In genomic region chr6:28530777-28531176, GRCh38 we compare ENCODE assay signal across 19 cellular contexts. TPM values are rescaled to one million over a fixed set of nuclear protein-coding genes. Genes with fewer than 3 reads are reported as not detected.
A peak's percentile ranks its signal among the peaks of the same experiment; 100 is the strongest.
DNase-seq lines count a peak whose midpoint lies in the region; ATAC-seq and TF ChIP-seq lines count a peak whose summit lies in the region.
"Had no signal": no experiment of that assay in that cellular context is flagged by ENCODE, and none has a peak within 500 bp of the region (broad histone marks: within the 10 kb centered on the region; RNA-seq: fewer than 3 reads in every experiment).

No MANE protein-coding gene starts in this region.

- H3K36me3 ChIP-seq in GM23338 (ENCODE audit: insufficient read depth) (no peaks in the 10 kb centered on the region), hepatocyte (replicated peaks; ENCODE audit: insufficient read depth, low read depth) (no peaks in the 10 kb centered on the region), neural progenitor cell (no peaks in the 10 kb centered on the region)

- H3K27me3 Mint-ChIP-seq in GM23338 (ENCODE audit: insufficient read depth, low read depth, poor library complexity) (no peaks in the 10 kb centered on the region), neural progenitor cell (ENCODE audit: insufficient read depth, low read depth) (no peaks in the 10 kb centered on the region), nephron progenitor cell (ENCODE audit: low read depth, poor library complexity) (peaks cover 21% of the 10 kb centered on the region)

- H3K4me2 ChIP-seq in GM23338 (peak overlapping the region; percentile 24; the same call in 1 of the 2 replicates), hepatocyte (peak overlapping the region; percentile 36), neural progenitor cell (no peak overlapping the region)
- H3K4me2 ChIP-seq: A549 had no signal

- H3K79me2 ChIP-seq in GM23338 (replicated peaks; ENCODE audit: insufficient read depth) (no peaks in the 10 kb centered on the region), hepatocyte (no peaks in the 10 kb centered on the region), neural progenitor cell (ENCODE audit: low read depth) (no peaks in the 10 kb centered on the region)

- H3K36me3 Mint-ChIP-seq in GM23338 (ENCODE audit: low read depth) (no peaks in the 10 kb centered on the region), neural progenitor cell (no peaks in the 10 kb centered on the region), nephron progenitor cell (ENCODE audit: low read depth) (no peaks in the 10 kb centered on the region)
- H3K36me3 Mint-ChIP-seq: CD4-positive, alpha-beta memory T cell had no signal

- H3K4me3 ChIP-seq in GM23338 (no peak overlapping the region), hepatocyte (no peak overlapping the region), neural progenitor cell (no peak overlapping the region)
- H3K4me3 ChIP-seq: A549 had no signal

- H3K9me3 ChIP-seq in hepatocyte (ENCODE audit: low read depth) (no peaks in the 10 kb centered on the region), neural progenitor cell (ENCODE audit: low read depth) (no peaks in the 10 kb centered on the region)
- H3K9me3 ChIP-seq: A549 had no signal

- H3F3A ChIP-seq in GM23338 (replicated peaks; ENCODE audit: low read depth), result no peaks in the 10 kb centered on the region
- peaks cover 8% of the 10 kb centered on the region for H3F3A ChIP-seq in neural progenitor cell (ENCODE audit: low read depth)

- TF ChIP-seq POLR2A in GM18505 (IDR thresholded peaks at IDR 0.05; ENCODE audit: borderline replicate concordance, extremely low read depth, insufficient read depth, insufficient read length), result no peak

- peaks cover 6% of the 10 kb centered on the region; the same call in 1 of the 2 replicates for H3K9me2 ChIP-seq in GM23338 (ENCODE audit: insufficient read depth)
- H3K9me2 ChIP-seq in hepatocyte (replicated peaks; ENCODE audit: insufficient read depth), result no peaks in the 10 kb centered on the region

- H2AFZ ChIP-seq in GM23338 (0 out of 2 replicates have a peak overlapping the region, but pooled peaks have one; percentile 11), hepatocyte (no peak overlapping the region), neural progenitor cell (replicated peaks) (peak overlapping the region; percentile 64)

- H3K4me1 ChIP-seq in GM23338 (ENCODE audit: insufficient read depth) (0 out of 2 replicates have a peak, but pooled peaks cover 10% of the 10 kb centered on the region), hepatocyte (ENCODE audit: insufficient read depth) (no peaks in the 10 kb centered on the region), neural progenitor cell (peaks cover 6% of the 10 kb centered on the region)
- H3K4me1 ChIP-seq: A549 had no signal

- ATAC-seq in GM23338 (no peak), GM18505 (IDR thresholded peaks at IDR 0.05; ENCODE audit: unreplicated experiment) (no peak), GM21619 (IDR thresholded peaks at IDR 0.05; ENCODE audit: unreplicated experiment) (no peak), HG02763 (IDR thresholded peaks at IDR 0.05; ENCODE audit: unreplicated experiment) (no peak)

- no peaks in the 10 kb centered on the region for H3K27me3 ChIP-seq in GM23338 (ENCODE audit: insufficient read depth)
- peaks cover 4% of the 10 kb centered on the region for H3K27me3 ChIP-seq in hepatocyte
- no peaks in the 10 kb centered on the region for H3K27me3 ChIP-seq in neural progenitor cell

- H3K9me3 Mint-ChIP-seq in GM23338, result no peaks in the 10 kb centered on the region
- peaks cover 2% of the 10 kb centered on the region for H3K9me3 Mint-ChIP-seq in neural progenitor cell
- no peaks in the 10 kb centered on the region for H3K9me3 Mint-ChIP-seq in nephron progenitor cell
- H3K9me3 Mint-ChIP-seq: CD4-positive, alpha-beta memory T cell had no signal

- 15% methylated on average over 1 of the region's 1 CpG for WGBS in hepatocyte (ENCODE audit: low lambda C conversion rate, missing lambda C conversion rate)

- H3K4me3 Mint-ChIP-seq in GM23338 (0 out of 3 replicates have a peak overlapping the region, but pooled peaks have one; percentile 30), neural progenitor cell (no peak overlapping the region), nephron progenitor cell (no peak overlapping the region)
- H3K4me3 Mint-ChIP-seq: CD4-positive, alpha-beta memory T cell had no signal

- H3K9ac ChIP-seq in neural progenitor cell, result no peak overlapping the region

- DNase-seq in GM23338 (ENCODE audit: low spot score) (no peak), hepatocyte (ENCODE audit: low spot score) (no peak), neural progenitor cell (ENCODE audit: low spot score) (no peak), nephron progenitor cell (no peak)
- DNase-seq: 8988T; ACHN; C1 segment of cervical spinal cord; Calu3; CD4-positive, alpha-beta memory T cell; COR-L47; DND-41; GOT3; HCEC 1CT had no signal

- no peak overlapping the region for H3K27ac ChIP-seq in GM23338 (ENCODE audit: low read depth)
- peak overlapping the region; percentile 55 for H3K27ac ChIP-seq in VCaP
- H3K27ac ChIP-seq in hepatocyte, result no peak overlapping the region
- H3K27ac ChIP-seq in neural progenitor cell, result no peak overlapping the region
- H3K27ac ChIP-seq: A549 had no signal

- TF ChIP-seq CTCF in GM23338 (conservative IDR thresholded peaks at IDR 0.05; ENCODE audit: low read depth in 2 of 2) (no peak), VCaP (conservative IDR thresholded peaks at IDR 0.05) (no peak), hepatocyte (IDR thresholded peaks at IDR 0.05; ENCODE audit: poor library complexity) (no peak), neural progenitor cell (IDR thresholded peaks at IDR 0.05) (no peak), nephron progenitor cell (IDR thresholded peaks at IDR 0.05) (no peak)

- H3K27ac Mint-ChIP-seq in GM23338 (peak overlapping the region; percentile 83), neural progenitor cell (peak overlapping the region; percentile 6), nephron progenitor cell (no peak overlapping the region)
- H3K27ac Mint-ChIP-seq: CD4-positive, alpha-beta memory T cell had no signal

- no peaks in the 10 kb centered on the region for H4K20me1 ChIP-seq in GM23338 (replicated peaks; ENCODE audit: insufficient read depth)
- no peaks in the 10 kb centered on the region for H4K20me1 ChIP-seq in hepatocyte (ENCODE audit: insufficient read depth, poor library complexity, severe bottlenecking)
- no peaks in the 10 kb centered on the region for H4K20me1 ChIP-seq in neural progenitor cell (ENCODE audit: low read depth)

- H3K4me1 Mint-ChIP-seq in GM23338 (peaks cover 12% of the 10 kb centered on the region), neural progenitor cell (peaks cover 5% of the 10 kb centered on the region), nephron progenitor cell (peaks cover 30% of the 10 kb centered on the region)

TF ChIP-seq in GM23338, 12 proteins besides CTCF, POLR2A, EP300 and RAD21 (continues in another document):
- TF ChIP-seq STAT1 (IDR thresholded peaks at IDR 0.05; ENCODE audit: unreplicated experiment) (no peak), NANOG (IDR thresholded peaks at IDR 0.05; ENCODE audit: borderline replicate concordance) (no peak), CREB1 (CRISPR knock-in tag; IDR thresholded peaks at IDR 0.05; ENCODE audit: low read depth) (no peak), EZH2 (IDR thresholded peaks at IDR 0.05; ENCODE audit: low read depth, unreplicated experiment) (no peak), REST (IDR thresholded peaks at IDR 0.05; ENCODE audit: unreplicated experiment) (no peak), ZNF331 (CRISPR knock-in tag; IDR thresholded peaks at IDR 0.05; ENCODE audit: low read depth) (no peak)

RNA-seq across cellular contexts. Expression of gene GPX5, which starts 5.1 kb away (rescaled TPM):
- not detected in 2 replicates for total RNA-seq in GM23338 (2014; rRNA removed; shearing (Covaris generic))
- polyA plus RNA-seq in GM23338 (2016; fragmentation: Nextera tagmentation; extraction: Ambion mirVana) (0.14 TPM in 1 of 2 replicates, not detected in the other), hepatocyte (not detected in 2 replicates)
- total RNA-seq in hepatocyte (not detected in 2 replicates), neural progenitor cell (ENCODE audit: low replicate concordance) (not detected in 2 replicates)
- total RNA-seq: Calu3; CD4-positive, alpha-beta memory T cell had no signal
- polyA plus RNA-seq: A549; BJ; CD4-positive, alpha-beta memory T cell had no signal

RNA-seq across cellular contexts. Expression of gene GPX6, which starts 15.2 kb away (rescaled TPM):
- total RNA-seq in GM23338 (2014; rRNA removed; shearing (Covaris generic)), result not detected in 2 replicates
- not detected in 2 replicates for polyA plus RNA-seq in GM23338 (2016; fragmentation: Nextera tagmentation; extraction: Ambion mirVana)
- total RNA-seq in hepatocyte, result not detected in 2 replicates
- 0.41 TPM in 1 of 2 replicates, not detected in the other for polyA plus RNA-seq in hepatocyte
- total RNA-seq in neural progenitor cell (ENCODE audit: low replicate concordance), result not detected in 2 replicates
- total RNA-seq: Calu3; CD4-positive, alpha-beta memory T cell had no signal
- polyA plus RNA-seq: A549; BJ; CD4-positive, alpha-beta memory T cell had no signal
